ENCODE assay signal across 15 cellular contexts in genomic region chr7:124930655-124931597, GRCh38. TPM values are rescaled to one million over a fixed set of nuclear protein-coding genes. Genes with fewer than 3 reads are reported as not detected.
A peak's percentile ranks its signal among the peaks of the same experiment; 100 is the strongest.
DNase-seq lines count a peak whose midpoint lies in the region; ATAC-seq and TF ChIP-seq lines count a peak whose summit lies in the region.
"Had no signal": no experiment of that assay in that cellular context is flagged by ENCODE, and none has a peak within 500 bp of the region (broad histone marks: within the 10 kb centered on the region; RNA-seq: fewer than 3 reads in every experiment).

No MANE protein-coding gene starts in this region.

- WGBS in GM23248 (ENCODE audit: low coverage in 1 of 2, low lambda C conversion rate in 2 of 2, missing lambda C conversion rate in 2 of 2), 2 experiments: 68 to 74% methylated on average over 18 of the region's 18 CpGs

- peaks cover 5% of the 10 kb centered on the region for H3K27me3 Mint-ChIP-seq in CD4-positive, CD25-positive, alpha-beta regulatory T cell
- H3K27me3 Mint-ChIP-seq in neural crest cell (ENCODE audit: low read depth): peaks cover 9% of the 10 kb centered on the region
- H3K27me3 Mint-ChIP-seq: activated B cell treated with CpG ODN at 0.5 μM for 24 hours had no signal

- TF ChIP-seq CTCF in neural crest cell (conservative IDR thresholded peaks at IDR 0.05) (no peak), GM20000 (IDR thresholded peaks at IDR 0.05; ENCODE audit: extremely low read depth, missing control alignments) (no peak)

- H3K9ac ChIP-seq in GM23248: no peak overlapping the region

- peaks cover 15 to 43% (median 29%) of the 10 kb centered on the region in 4 donors for H3K4me1 Mint-ChIP-seq in CD4-positive, CD25-positive, alpha-beta regulatory T cell
- peaks cover 34% of the 10 kb centered on the region for H3K4me1 Mint-ChIP-seq in neural crest cell

- H3K36me3 ChIP-seq in CD4-positive, CD25-positive, alpha-beta regulatory T cell (ENCODE audit: control insufficient read depth, insufficient read depth, low read length): peaks cover 2% of the 10 kb centered on the region
- H3K36me3 ChIP-seq in GM23248 (ENCODE audit: low read depth): no peaks in the 10 kb centered on the region
- H3K36me3 ChIP-seq: ascending aorta, colonic mucosa had no signal

- no peaks in the 10 kb centered on the region for H3K9me3 ChIP-seq in CD4-positive, CD25-positive, alpha-beta regulatory T cell (ENCODE audit: control insufficient read depth in 2 of 2, low read length in 2 of 2)
- no peaks in the 10 kb centered on the region for H3K9me3 ChIP-seq in GM23248 (ENCODE audit: low read depth)
- H3K9me3 ChIP-seq: ascending aorta, colonic mucosa, left ventricle myocardium inferior had no signal

- H3K27ac Mint-ChIP-seq in CD4-positive, CD25-positive, alpha-beta regulatory T cell: peak overlapping the region in 2 of 3 donors; percentile 50 to 67
- H3K27ac Mint-ChIP-seq in neural crest cell (ENCODE audit: unreplicated experiment): no peak overlapping the region

- H3K27me3 ChIP-seq in CD4-positive, CD25-positive, alpha-beta regulatory T cell (ENCODE audit: control insufficient read depth, insufficient read depth, low read length): no peaks in the 10 kb centered on the region
- H3K27me3 ChIP-seq in GM23248 (replicated peaks; ENCODE audit: insufficient read depth): no peaks in the 10 kb centered on the region
- H3K27me3 ChIP-seq: ascending aorta, colonic mucosa had no signal

- in situ Hi-C loops in GM23248 (cut with MboI): no loop called here

- no peak for ATAC-seq in CD4-positive, CD25-positive, alpha-beta regulatory T cell (ENCODE audit: low read depth in 2 of 2)
- no peak for ATAC-seq in HG02759 (IDR thresholded peaks at IDR 0.05; ENCODE audit: unreplicated experiment)
- no peak for ATAC-seq in GM21786 (IDR thresholded peaks at IDR 0.05; ENCODE audit: unreplicated experiment)

- no peak for DNase-seq in CD4-positive, CD25-positive, alpha-beta regulatory T cell
- no peak for DNase-seq in GM23248
- DNase-seq in cerebellar cortex (ENCODE audit: low spot score): peak; percentile 11
- DNase-seq in neural crest cell (ENCODE audit: low read depth, low spot score): no peak
- DNase-seq in GM20000 (ENCODE audit: low spot score): no peak
- DNase-seq: activated B cell treated with CpG ODN at 0.5 μM for 24 hours; activated effector memory CD4-positive, alpha-beta T cell treated with anti-CD3 and anti-CD28 coated beads, Interleukin-2, amount 50 U/mL, for 16 hours; colonic mucosa; erythroblast; left ventricle myocardium inferior; NCI-H1092 treated with DMSO at 0.1 percent for 48 hours; NCI-H2107 had no signal

- H3K79me2 ChIP-seq in GM23248 (ENCODE audit: insufficient read depth): peaks cover 34% of the 10 kb centered on the region

- H3K36me3 Mint-ChIP-seq in CD4-positive, CD25-positive, alpha-beta regulatory T cell: peaks cover 16% of the 10 kb centered on the region
- no peaks in the 10 kb centered on the region for H3K36me3 Mint-ChIP-seq in neural crest cell (ENCODE audit: low read depth)

- no peaks in the 10 kb centered on the region for H3K9me2 ChIP-seq in GM23248 (ENCODE audit: insufficient read depth)

- peaks cover 12% of the 10 kb centered on the region for H3K4me1 ChIP-seq in CD4-positive, CD25-positive, alpha-beta regulatory T cell (ENCODE audit: control insufficient read depth, insufficient read depth, low read length, poor library complexity, severe bottlenecking)
- peaks cover 10% of the 10 kb centered on the region for H3K4me1 ChIP-seq in GM23248 (ENCODE audit: insufficient read depth)
- H3K4me1 ChIP-seq: colonic mucosa had no signal

- H3K4me2 ChIP-seq in GM23248 (ENCODE audit: unreplicated experiment): no peak overlapping the region

- no peaks in the 10 kb centered on the region for H3K9me3 Mint-ChIP-seq in CD4-positive, CD25-positive, alpha-beta regulatory T cell
- H3K9me3 Mint-ChIP-seq in neural crest cell: no peaks in the 10 kb centered on the region
- H3K9me3 Mint-ChIP-seq: activated B cell treated with CpG ODN at 0.5 μM for 24 hours had no signal

- H2AFZ ChIP-seq in GM23248: 0 out of 2 replicates have a peak overlapping the region, but pooled peaks have one; percentile 10

- H4K20me1 ChIP-seq in GM23248 (ENCODE audit: insufficient read depth): no peaks in the 10 kb centered on the region

- H3F3A ChIP-seq in GM23248 (ENCODE audit: insufficient read depth): no peaks in the 10 kb centered on the region

- no peak overlapping the region for H3K4me3 ChIP-seq in CD4-positive, CD25-positive, alpha-beta regulatory T cell (ENCODE audit: low read depth, low read length)
- no peak overlapping the region for H3K4me3 ChIP-seq in GM23248

- H3K4me3 Mint-ChIP-seq in CD4-positive, CD25-positive, alpha-beta regulatory T cell: peak overlapping the region; percentile 25 to 78 (median 59)
- peak overlapping the region; percentile 75 for H3K4me3 Mint-ChIP-seq in neural crest cell

- H3K27ac ChIP-seq in CD4-positive, CD25-positive, alpha-beta regulatory T cell (ENCODE audit: insufficient read depth, low read length, poor library complexity, severe bottlenecking): peak overlapping the region; percentile 87
- H3K27ac ChIP-seq in GM23248: no peak overlapping the region

RNA-seq across cellular contexts. Expression of gene POT1, which starts 1.3 kb away (rescaled TPM):
- 17.1 TPM for total RNA-seq in CD4-positive, CD25-positive, alpha-beta regulatory T cell
- 10 to 100 TPM; 19.4 to 27.7 (median 22.7) TPM for polyA plus RNA-seq in CD4-positive, CD25-positive, alpha-beta regulatory T cell
- 13.5 and 15.8 TPM in 2 replicates for total RNA-seq in GM23248 (2014; rRNA removed; shearing (Covaris generic))
- 12.5 and 14.7 TPM in 2 replicates for polyA plus RNA-seq in GM23248 (2016; fragmentation: Nextera tagmentation; extraction: Ambion mirVana)
- 23.6 and 23.9 TPM in 2 replicates for total RNA-seq in neural crest cell
